ENCODE assay signal across 14 cellular contexts in the genomic region with DNA sequence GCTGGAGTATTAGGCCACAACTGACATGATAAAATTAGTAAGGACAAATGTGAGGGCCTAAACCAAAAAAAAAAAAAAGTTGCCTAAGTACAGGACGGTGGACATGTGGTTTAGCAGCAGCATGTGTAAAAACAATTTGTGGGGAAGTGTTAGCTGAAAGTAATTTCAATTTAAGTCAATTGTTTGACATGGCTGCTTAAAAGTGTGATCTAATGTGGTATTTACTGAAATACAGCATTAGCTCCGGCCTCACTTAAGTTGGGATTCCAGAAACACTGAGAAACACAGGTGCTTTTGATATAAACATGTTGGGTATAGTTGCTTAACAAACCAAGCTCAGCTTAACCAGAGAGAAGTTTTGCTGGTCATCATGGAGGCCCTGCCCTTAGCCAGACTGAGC.
A peak's percentile ranks its signal among the peaks of the same experiment; 100 is the strongest.
DNase-seq lines count a peak whose midpoint lies in the region; ATAC-seq and TF ChIP-seq lines count a peak whose summit lies in the region.
"Had no signal": no experiment of that assay in that cellular context is flagged by ENCODE, and none has a peak within 500 bp of the region (broad histone marks: within the 10 kb centered on the region; RNA-seq: fewer than 3 reads in every experiment).

No MANE protein-coding gene starts in this region.

- no peaks in the 10 kb centered on the region for H3K36me3 ChIP-seq in neural progenitor cell
- H3K36me3 ChIP-seq in gastrocnemius medialis = no peaks in the 10 kb centered on the region
- H3K36me3 ChIP-seq: sigmoid colon, suprapubic skin had no signal

- peaks cover 9% of the 10 kb centered on the region for H3K79me2 ChIP-seq in neural progenitor cell (ENCODE audit: low read depth)

- H3K27ac ChIP-seq in neural progenitor cell (no peak overlapping the region), gastrocnemius medialis (peak overlapping the region in 2 of 4 donors; percentile 15 to 38)
- H3K27ac ChIP-seq: suprapubic skin had no signal

- no peak overlapping the region for H3K4me3 ChIP-seq in neural progenitor cell
- no peak overlapping the region for H3K4me3 ChIP-seq in gastrocnemius medialis
- H3K4me3 ChIP-seq: sigmoid colon, suprapubic skin had no signal

- H3K4me2 ChIP-seq in neural progenitor cell = no peak overlapping the region

- H3K9ac ChIP-seq in neural progenitor cell = no peak overlapping the region

- H3K4me1 Mint-ChIP-seq in activated T-cell treated with anti-CD3 and anti-CD28 coated beads, Interleukin-2, amount 50 U/mL, for 4 hours (ENCODE audit: low read depth) = peaks cover 88% of the 10 kb centered on the region
- H3K4me1 Mint-ChIP-seq in T-helper 17 cell = peaks cover 66% of the 10 kb centered on the region
- H3K4me1 Mint-ChIP-seq in stimulated activated naive CD8-positive, alpha-beta T cell treated with anti-CD3 and anti-CD28 coated beads, Interleukin-15, amount 100 ng/mL, for 72 hours = peaks cover 86% of the 10 kb centered on the region
- peaks cover 23% of the 10 kb centered on the region for H3K4me1 Mint-ChIP-seq in neural progenitor cell

- H3F3A ChIP-seq in neural progenitor cell (ENCODE audit: low read depth) = peaks cover 5% of the 10 kb centered on the region

- ATAC-seq in activated T-cell treated with anti-CD3 and anti-CD28 coated beads, Interleukin-2, amount 50 U/mL, for 4 hours = no peak
- ATAC-seq in T-helper 17 cell (no peak), left ventricle myocardium superior (peak; percentile 45), gastrocnemius medialis (no peak)
- ATAC-seq in stimulated activated naive CD8-positive, alpha-beta T cell treated with anti-CD3 and anti-CD28 coated beads, Interleukin-15, amount 100 ng/mL, for 72 hours = peak; percentile 46

- H3K36me3 Mint-ChIP-seq in activated T-cell treated with anti-CD3 and anti-CD28 coated beads, Interleukin-2, amount 50 U/mL, for 4 hours (ENCODE audit: insufficient read depth) = peaks cover 53% of the 10 kb centered on the region
- H3K36me3 Mint-ChIP-seq in T-helper 17 cell (ENCODE audit: low read depth) (peaks cover 14% of the 10 kb centered on the region), neural progenitor cell (peaks cover 31% of the 10 kb centered on the region)

- no peak for TF ChIP-seq CTCF in neural progenitor cell (IDR thresholded peaks at IDR 0.05)
- no peak for TF ChIP-seq CTCF in gastrocnemius medialis (IDR thresholded peaks at IDR 0.05 in 4 of 5, conservative IDR thresholded peaks at IDR 0.05 in 1 of 5)

- no peak overlapping the region for H2AFZ ChIP-seq in neural progenitor cell (replicated peaks)

- no peak for TF ChIP-seq POLR2A in gastrocnemius medialis (IDR thresholded peaks at IDR 0.05)

- H3K27ac Mint-ChIP-seq in T-helper 17 cell (peak overlapping the region; percentile 100), neural progenitor cell (no peak overlapping the region)
- peak overlapping the region; percentile 92 to 93 for H3K27ac Mint-ChIP-seq in stimulated activated naive CD8-positive, alpha-beta T cell treated with anti-CD3 and anti-CD28 coated beads, Interleukin-15, amount 100 ng/mL, for 72 hours

- H3K27me3 ChIP-seq in neural progenitor cell (no peaks in the 10 kb centered on the region), gastrocnemius medialis (no peaks in the 10 kb centered on the region)
- H3K27me3 ChIP-seq: sigmoid colon, suprapubic skin had no signal

- peaks cover 2% of the 10 kb centered on the region for H4K20me1 ChIP-seq in neural progenitor cell (ENCODE audit: low read depth)

- H3K4me3 Mint-ChIP-seq in activated T-cell treated with anti-CD3 and anti-CD28 coated beads, Interleukin-2, amount 50 U/mL, for 4 hours = peak overlapping the region; percentile 82
- H3K4me3 Mint-ChIP-seq in T-helper 17 cell (peak overlapping the region; percentile 74), neural progenitor cell (no peak overlapping the region)
- H3K4me3 Mint-ChIP-seq in stimulated activated naive CD8-positive, alpha-beta T cell treated with anti-CD3 and anti-CD28 coated beads, Interleukin-15, amount 100 ng/mL, for 72 hours = peak overlapping the region; percentile 46 to 69

- intact Hi-C loops in left ventricle myocardium superior (cut with micrococcal nuclease) (no loop called here), gastrocnemius medialis (cut with DNase I; ENCODE audit: low total_unique reads) (no loop called here)

- H3K9me3 ChIP-seq in T-helper 17 cell (ENCODE audit: control insufficient read depth, low read length, poor library complexity, severe bottlenecking) (peaks cover 8% of the 10 kb centered on the region), neural progenitor cell (ENCODE audit: low read depth) (no peaks in the 10 kb centered on the region), gastrocnemius medialis (no peaks in the 10 kb centered on the region)
- H3K9me3 ChIP-seq: sigmoid colon, suprapubic skin had no signal

- H3K27me3 Mint-ChIP-seq in activated T-cell treated with anti-CD3 and anti-CD28 coated beads, Interleukin-2, amount 50 U/mL, for 4 hours (ENCODE audit: low read depth) = no peaks in the 10 kb centered on the region
- H3K27me3 Mint-ChIP-seq in T-helper 17 cell = no peaks in the 10 kb centered on the region
- no peaks in the 10 kb centered on the region for H3K27me3 Mint-ChIP-seq in stimulated activated naive CD8-positive, alpha-beta T cell treated with anti-CD3 and anti-CD28 coated beads, Interleukin-15, amount 100 ng/mL, for 72 hours
- peaks cover 2% of the 10 kb centered on the region for H3K27me3 Mint-ChIP-seq in neural progenitor cell (ENCODE audit: insufficient read depth, low read depth)

- no peaks in the 10 kb centered on the region for H3K9me3 Mint-ChIP-seq in activated T-cell treated with anti-CD3 and anti-CD28 coated beads, Interleukin-2, amount 50 U/mL, for 4 hours
- H3K9me3 Mint-ChIP-seq in stimulated activated naive CD8-positive, alpha-beta T cell treated with anti-CD3 and anti-CD28 coated beads, Interleukin-15, amount 100 ng/mL, for 72 hours = no peaks in the 10 kb centered on the region
- no peaks in the 10 kb centered on the region for H3K9me3 Mint-ChIP-seq in neural progenitor cell

- in situ Hi-C loops in gastrocnemius medialis (cut with MboI; ENCODE audit: low sequenced_read_pairs in 4 of 4) = no loop called here

- H3K4me1 ChIP-seq in neural progenitor cell = peaks cover 16% of the 10 kb centered on the region
- H3K4me1 ChIP-seq in gastrocnemius medialis = peaks cover 0 to 36% of the 10 kb centered on the region in 2 donors
- H3K4me1 ChIP-seq: suprapubic skin had no signal

- DNase-seq in activated T-cell treated with anti-CD3 and anti-CD28 coated beads, Interleukin-2, amount 50 U/mL, for 4 hours = no peak
- no peak for DNase-seq in activated T-cell treated with anti-CD3 and anti-CD28 coated beads, Interleukin-2, amount 50 U/mL, for 1 hour
- DNase-seq in T-helper 17 cell (no peak), left ventricle myocardium superior (no peak), NCI-H1436 (lab: John Stamatoyannopoulos, UW) (no peak), neural progenitor cell (ENCODE audit: low spot score) (no peak), gastrocnemius medialis (no peak)
- no peak for DNase-seq in stimulated activated naive CD8-positive, alpha-beta T cell treated with anti-CD3 and anti-CD28 coated beads, Interleukin-15, amount 100 ng/mL, for 72 hours
- DNase-seq: ACHN; effector CD4-positive, alpha-beta T cell; foreskin melanocyte; islet precursor cell; sigmoid colon had no signal

Comparison
In these comparisons a context has a peak if more than half of its experiments do, and no peak if none do; other contexts are left out.
1. ATAC-seq: peak in left ventricle myocardium superior (single experiment) and stimulated activated naive CD8-positive, alpha-beta T cell treated with anti-CD3 and anti-CD28 coated beads, Interleukin-15, amount 100 ng/mL, for 72 hours (single experiment); none in activated T-cell treated with anti-CD3 and anti-CD28 coated beads, Interleukin-2, amount 50 U/mL, for 4 hours (0 of 2), T-helper 17 cell (single experiment) and gastrocnemius medialis (0 of 2).